1 cellular context compared by ENCODE assay signal in the genomic region with DNA sequence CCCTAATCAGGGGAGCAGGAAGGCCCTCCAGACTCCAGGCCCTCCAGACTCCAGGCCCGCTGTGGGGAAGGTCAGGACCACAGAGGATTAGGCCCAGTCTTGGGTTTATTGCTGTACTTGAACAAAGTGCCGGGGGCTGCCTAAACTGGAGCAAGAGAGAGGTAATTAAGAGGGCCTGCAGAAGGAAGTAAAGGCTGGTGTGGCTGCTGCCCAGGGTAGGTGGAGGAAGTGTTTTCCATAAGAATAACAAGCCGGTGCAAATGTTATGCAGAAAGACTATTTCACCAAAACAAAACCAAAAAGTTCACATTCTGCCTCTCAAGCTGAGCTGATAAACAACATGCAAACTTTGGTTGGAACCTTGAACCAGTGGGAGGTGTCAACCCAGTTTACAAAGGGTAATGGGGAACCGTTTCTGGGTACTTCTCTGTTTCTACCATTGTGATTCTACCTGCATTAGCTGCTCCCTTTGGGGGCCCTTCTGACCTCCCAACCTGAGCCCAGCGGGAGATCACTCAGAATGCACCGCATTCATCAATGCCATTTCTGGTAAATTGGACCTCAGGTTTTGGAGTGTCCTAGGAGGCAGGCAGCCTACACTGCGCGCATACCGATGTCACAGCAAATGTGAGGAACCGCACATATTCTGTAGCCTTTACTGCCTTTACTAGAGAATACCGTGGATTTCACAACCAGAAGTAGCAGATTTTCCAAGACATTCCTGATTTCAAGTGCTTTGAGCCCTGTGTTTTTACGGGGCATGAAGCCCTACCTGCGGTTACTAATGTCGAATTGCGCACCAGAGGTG.
TF ChIP-seq lines count a peak whose summit lies in the region.

No MANE protein-coding gene starts in this region.

TF ChIP-seq in HepG2, 621 proteins besides CTCF, POLR2A, EP300 and RAD21 (continued from another document and continues in another):
- no peak for TF ChIP-seq ZNF598 (CRISPR knock-in tag; IDR thresholded peaks at IDR 0.05; ENCODE audit: borderline replicate concordance)
- TF ChIP-seq ZNF44 (CRISPR knock-in tag; IDR thresholded peaks at IDR 0.05) = no peak
- TF ChIP-seq, protein P1, sequence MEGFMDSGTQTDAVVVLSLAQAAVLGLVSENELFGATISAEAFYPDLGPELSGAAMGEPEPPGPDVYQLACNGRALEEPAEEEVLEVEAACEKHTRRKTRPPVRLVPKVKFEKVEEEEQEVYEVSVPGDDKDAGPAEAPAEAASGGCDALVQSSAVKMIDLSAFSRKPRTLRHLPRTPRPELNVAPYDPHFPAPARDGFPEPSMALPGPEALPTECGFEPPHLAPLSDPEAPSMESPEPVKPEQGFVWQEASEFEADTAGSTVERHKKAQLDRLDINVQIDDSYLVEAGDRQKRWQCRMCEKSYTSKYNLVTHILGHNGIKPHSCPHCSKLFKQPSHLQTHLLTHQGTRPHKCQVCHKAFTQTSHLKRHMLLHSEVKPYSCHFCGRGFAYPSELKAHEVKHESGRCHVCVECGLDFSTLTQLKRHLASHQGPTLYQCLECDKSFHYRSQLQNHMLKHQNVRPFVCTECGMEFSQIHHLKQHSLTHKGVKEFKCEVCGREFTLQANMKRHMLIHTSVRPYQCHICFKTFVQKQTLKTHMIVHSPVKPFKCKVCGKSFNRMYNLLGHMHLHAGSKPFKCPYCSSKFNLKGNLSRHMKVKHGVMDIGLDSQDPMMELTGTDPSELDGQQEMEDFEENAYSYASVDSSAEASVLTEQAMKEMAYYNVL (CRISPR knock-in tag; IDR thresholded peaks at IDR 0.05; ENCODE audit: borderline replicate concordance) = no peak
- TF ChIP-seq ZNF430 (CRISPR knock-in tag; IDR thresholded peaks at IDR 0.05) = no peak
- no peak for TF ChIP-seq SNRNP70 (IDR thresholded peaks at IDR 0.05; ENCODE audit: low read depth, low read length)
- TF ChIP-seq HMG20A (CRISPR knock-in tag; IDR thresholded peaks at IDR 0.05; ENCODE audit: borderline replicate concordance) = no peak
- TF ChIP-seq, protein P2, sequence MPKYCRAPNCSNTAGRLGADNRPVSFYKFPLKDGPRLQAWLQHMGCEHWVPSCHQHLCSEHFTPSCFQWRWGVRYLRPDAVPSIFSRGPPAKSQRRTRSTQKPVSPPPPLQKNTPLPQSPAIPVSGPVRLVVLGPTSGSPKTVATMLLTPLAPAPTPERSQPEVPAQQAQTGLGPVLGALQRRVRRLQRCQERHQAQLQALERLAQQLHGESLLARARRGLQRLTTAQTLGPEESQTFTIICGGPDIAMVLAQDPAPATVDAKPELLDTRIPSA (CRISPR knock-in tag; IDR thresholded peaks at IDR 0.05; ENCODE audit: borderline replicate concordance) = no peak
- TF ChIP-seq ZFP90 (CRISPR knock-in tag; IDR thresholded peaks at IDR 0.05; ENCODE audit: borderline replicate concordance) = 0 out of 2 replicates have a peak, but pooled peaks have one; percentile 27
- TF ChIP-seq ARNTL (CRISPR knock-in tag; IDR thresholded peaks at IDR 0.05) = no peak
- TF ChIP-seq ZSCAN9 (CRISPR knock-in tag; IDR thresholded peaks at IDR 0.05; ENCODE audit: borderline replicate concordance) = no peak
- no peak for TF ChIP-seq PPARG (CRISPR knock-in tag; conservative IDR thresholded peaks at IDR 0.05)
- TF ChIP-seq RFX5 (IDR thresholded peaks at IDR 0.05; ENCODE audit: low read depth, low read length) = no peak
- peak; percentile 38; the same call in 1 of the 2 replicates for TF ChIP-seq ZFY (CRISPR knock-in tag; IDR thresholded peaks at IDR 0.05)
- no peak for TF ChIP-seq FOXP1 (IDR thresholded peaks at IDR 0.05)
- TF ChIP-seq FOXP1 (CRISPR knock-in tag; IDR thresholded peaks at IDR 0.05) = peak; percentile 20; the same call in 1 of the 2 replicates
- TF ChIP-seq, protein P3, sequence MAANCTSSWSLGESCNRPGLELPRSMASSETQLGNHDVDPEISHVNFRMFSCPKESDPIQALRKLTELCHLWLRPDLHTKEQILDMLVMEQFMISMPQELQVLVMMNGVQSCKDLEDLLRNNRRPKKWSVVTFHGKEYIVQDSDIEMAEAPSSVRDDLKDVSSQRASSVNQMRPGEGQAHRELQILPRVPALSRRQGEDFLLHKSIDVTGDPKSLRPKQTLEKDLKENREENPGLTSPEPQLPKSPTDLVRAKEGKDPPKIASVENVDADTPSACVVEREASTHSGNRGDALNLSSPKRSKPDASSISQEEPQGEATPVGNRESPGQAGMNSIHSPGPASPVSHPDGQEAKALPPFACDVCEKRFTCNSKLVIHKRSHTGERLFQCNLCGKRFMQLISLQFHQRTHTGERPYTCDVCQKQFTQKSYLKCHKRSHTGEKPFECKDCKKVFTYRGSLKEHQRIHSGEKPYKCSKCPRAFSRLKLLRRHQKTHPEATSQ (CRISPR knock-in tag; IDR thresholded peaks at IDR 0.05; ENCODE audit: borderline replicate concordance) = no peak
- TF ChIP-seq, protein P4, sequence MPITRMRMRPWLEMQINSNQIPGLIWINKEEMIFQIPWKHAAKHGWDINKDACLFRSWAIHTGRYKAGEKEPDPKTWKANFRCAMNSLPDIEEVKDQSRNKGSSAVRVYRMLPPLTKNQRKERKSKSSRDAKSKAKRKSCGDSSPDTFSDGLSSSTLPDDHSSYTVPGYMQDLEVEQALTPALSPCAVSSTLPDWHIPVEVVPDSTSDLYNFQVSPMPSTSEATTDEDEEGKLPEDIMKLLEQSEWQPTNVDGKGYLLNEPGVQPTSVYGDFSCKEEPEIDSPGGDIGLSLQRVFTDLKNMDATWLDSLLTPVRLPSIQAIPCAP (CRISPR knock-in tag; IDR thresholded peaks at IDR 0.05; ENCODE audit: low read depth) = no peak
- TF ChIP-seq ZNF7 (CRISPR knock-in tag; IDR thresholded peaks at IDR 0.05) = no peak
- no peak for TF ChIP-seq GPN1 (CRISPR knock-in tag; IDR thresholded peaks at IDR 0.05; ENCODE audit: borderline replicate concordance)
- no peak for TF ChIP-seq MAFF (IDR thresholded peaks at IDR 0.05; ENCODE audit: low read depth, low read length)
- TF ChIP-seq, protein P5, sequence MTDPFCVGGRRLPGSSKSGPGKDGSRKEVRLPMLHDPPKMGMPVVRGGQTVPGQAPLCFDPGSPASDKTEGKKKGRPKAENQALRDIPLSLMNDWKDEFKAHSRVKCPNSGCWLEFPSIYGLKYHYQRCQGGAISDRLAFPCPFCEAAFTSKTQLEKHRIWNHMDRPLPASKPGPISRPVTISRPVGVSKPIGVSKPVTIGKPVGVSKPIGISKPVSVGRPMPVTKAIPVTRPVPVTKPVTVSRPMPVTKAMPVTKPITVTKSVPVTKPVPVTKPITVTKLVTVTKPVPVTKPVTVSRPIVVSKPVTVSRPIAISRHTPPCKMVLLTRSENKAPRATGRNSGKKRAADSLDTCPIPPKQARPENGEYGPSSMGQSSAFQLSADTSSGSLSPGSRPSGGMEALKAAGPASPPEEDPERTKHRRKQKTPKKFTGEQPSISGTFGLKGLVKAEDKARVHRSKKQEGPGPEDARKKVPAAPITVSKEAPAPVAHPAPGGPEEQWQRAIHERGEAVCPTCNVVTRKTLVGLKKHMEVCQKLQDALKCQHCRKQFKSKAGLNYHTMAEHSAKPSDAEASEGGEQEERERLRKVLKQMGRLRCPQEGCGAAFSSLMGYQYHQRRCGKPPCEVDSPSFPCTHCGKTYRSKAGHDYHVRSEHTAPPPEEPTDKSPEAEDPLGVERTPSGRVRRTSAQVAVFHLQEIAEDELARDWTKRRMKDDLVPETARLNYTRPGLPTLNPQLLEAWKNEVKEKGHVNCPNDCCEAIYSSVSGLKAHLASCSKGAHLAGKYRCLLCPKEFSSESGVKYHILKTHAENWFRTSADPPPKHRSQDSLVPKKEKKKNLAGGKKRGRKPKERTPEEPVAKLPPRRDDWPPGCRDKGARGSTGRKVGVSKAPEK (CRISPR knock-in tag; IDR thresholded peaks at IDR 0.05; ENCODE audit: borderline replicate concordance) = no peak
- 0 out of 2 replicates have a peak, but pooled peaks have one; percentile 10 for TF ChIP-seq ZC3H13 (CRISPR knock-in tag; IDR thresholded peaks at IDR 0.05)
- TF ChIP-seq, protein P6, sequence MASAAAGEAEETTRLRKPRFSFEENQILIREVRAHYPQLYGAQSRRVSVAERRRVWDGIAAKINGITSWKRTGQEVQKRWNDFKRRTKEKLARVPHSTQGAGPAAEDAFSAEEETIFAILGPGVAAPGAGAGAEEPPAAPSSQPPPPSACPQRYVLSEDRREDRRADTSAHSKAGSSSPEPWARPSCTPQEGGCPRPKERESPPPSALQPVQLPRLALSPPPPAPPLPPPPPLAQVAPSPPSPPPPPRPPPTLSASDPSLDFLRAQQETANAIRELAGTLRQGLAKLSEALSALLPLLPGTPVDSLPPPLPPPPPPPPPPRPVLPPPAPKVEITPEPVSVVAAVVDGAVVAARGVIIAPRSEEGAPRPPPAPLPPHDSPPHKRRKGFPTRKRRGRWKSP (CRISPR knock-in tag; IDR thresholded peaks at IDR 0.05) = no peak
- no peak for TF ChIP-seq HMGA1 (CRISPR knock-in tag; conservative IDR thresholded peaks at IDR 0.05)
- 0 out of 2 replicates have a peak, but pooled peaks have one; percentile 8 for TF ChIP-seq HDAC1 (CRISPR knock-in tag; IDR thresholded peaks at IDR 0.05)
- TF ChIP-seq, protein P7, sequence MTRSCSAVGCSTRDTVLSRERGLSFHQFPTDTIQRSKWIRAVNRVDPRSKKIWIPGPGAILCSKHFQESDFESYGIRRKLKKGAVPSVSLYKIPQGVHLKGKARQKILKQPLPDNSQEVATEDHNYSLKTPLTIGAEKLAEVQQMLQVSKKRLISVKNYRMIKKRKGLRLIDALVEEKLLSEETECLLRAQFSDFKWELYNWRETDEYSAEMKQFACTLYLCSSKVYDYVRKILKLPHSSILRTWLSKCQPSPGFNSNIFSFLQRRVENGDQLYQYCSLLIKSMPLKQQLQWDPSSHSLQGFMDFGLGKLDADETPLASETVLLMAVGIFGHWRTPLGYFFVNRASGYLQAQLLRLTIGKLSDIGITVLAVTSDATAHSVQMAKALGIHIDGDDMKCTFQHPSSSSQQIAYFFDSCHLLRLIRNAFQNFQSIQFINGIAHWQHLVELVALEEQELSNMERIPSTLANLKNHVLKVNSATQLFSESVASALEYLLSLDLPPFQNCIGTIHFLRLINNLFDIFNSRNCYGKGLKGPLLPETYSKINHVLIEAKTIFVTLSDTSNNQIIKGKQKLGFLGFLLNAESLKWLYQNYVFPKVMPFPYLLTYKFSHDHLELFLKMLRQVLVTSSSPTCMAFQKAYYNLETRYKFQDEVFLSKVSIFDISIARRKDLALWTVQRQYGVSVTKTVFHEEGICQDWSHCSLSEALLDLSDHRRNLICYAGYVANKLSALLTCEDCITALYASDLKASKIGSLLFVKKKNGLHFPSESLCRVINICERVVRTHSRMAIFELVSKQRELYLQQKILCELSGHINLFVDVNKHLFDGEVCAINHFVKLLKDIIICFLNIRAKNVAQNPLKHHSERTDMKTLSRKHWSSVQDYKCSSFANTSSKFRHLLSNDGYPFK (CRISPR knock-in tag; IDR thresholded peaks at IDR 0.05; ENCODE audit: borderline replicate concordance) = no peak
- no peak for TF ChIP-seq ELF1 (CRISPR knock-in tag; IDR thresholded peaks at IDR 0.05)
- TF ChIP-seq, protein P8, sequence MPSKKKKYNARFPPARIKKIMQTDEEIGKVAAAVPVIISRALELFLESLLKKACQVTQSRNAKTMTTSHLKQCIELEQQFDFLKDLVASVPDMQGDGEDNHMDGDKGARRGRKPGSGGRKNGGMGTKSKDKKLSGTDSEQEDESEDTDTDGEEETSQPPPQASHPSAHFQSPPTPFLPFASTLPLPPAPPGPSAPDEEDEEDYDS (CRISPR knock-in tag; IDR thresholded peaks at IDR 0.05) = peak; percentile 25; the same call in 1 of the 2 replicates
- TF ChIP-seq, protein P9, sequence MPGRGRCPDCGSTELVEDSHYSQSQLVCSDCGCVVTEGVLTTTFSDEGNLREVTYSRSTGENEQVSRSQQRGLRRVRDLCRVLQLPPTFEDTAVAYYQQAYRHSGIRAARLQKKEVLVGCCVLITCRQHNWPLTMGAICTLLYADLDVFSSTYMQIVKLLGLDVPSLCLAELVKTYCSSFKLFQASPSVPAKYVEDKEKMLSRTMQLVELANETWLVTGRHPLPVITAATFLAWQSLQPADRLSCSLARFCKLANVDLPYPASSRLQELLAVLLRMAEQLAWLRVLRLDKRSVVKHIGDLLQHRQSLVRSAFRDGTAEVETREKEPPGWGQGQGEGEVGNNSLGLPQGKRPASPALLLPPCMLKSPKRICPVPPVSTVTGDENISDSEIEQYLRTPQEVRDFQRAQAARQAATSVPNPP (CRISPR knock-in tag; IDR thresholded peaks at IDR 0.05) = 0 out of 2 replicates have a peak, but pooled peaks have one; percentile 37
- TF ChIP-seq HNF4A (CRISPR knock-in tag; IDR thresholded peaks at IDR 0.05) = no peak
- TF ChIP-seq BRD4 (CRISPR knock-in tag; IDR thresholded peaks at IDR 0.05) = no peak
- no peak for TF ChIP-seq NCOA1 (CRISPR knock-in tag; IDR thresholded peaks at IDR 0.05)
- TF ChIP-seq, protein P10, sequence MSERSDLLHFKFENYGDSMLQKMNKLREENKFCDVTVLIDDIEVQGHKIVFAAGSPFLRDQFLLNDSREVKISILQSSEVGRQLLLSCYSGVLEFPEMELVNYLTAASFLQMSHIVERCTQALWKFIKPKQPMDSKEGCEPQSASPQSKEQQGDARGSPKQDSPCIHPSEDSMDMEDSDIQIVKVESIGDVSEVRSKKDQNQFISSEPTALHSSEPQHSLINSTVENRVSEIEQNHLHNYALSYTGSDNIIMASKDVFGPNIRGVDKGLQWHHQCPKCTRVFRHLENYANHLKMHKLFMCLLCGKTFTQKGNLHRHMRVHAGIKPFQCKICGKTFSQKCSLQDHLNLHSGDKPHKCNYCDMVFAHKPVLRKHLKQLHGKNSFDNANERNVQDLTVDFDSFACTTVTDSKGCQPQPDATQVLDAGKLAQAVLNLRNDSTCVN (CRISPR knock-in tag; IDR thresholded peaks at IDR 0.05; ENCODE audit: borderline replicate concordance) = no peak
- TF ChIP-seq GTF3A (CRISPR knock-in tag; conservative IDR thresholded peaks at IDR 0.05) = no peak
- no peak for TF ChIP-seq ZMYM2 (CRISPR knock-in tag; IDR thresholded peaks at IDR 0.05)
- no peak for TF ChIP-seq ZNF557 (CRISPR knock-in tag; IDR thresholded peaks at IDR 0.05)
- no peak for TF ChIP-seq ZBTB38 (CRISPR knock-in tag; IDR thresholded peaks at IDR 0.05)
- TF ChIP-seq ZNF460 (CRISPR knock-in tag; IDR thresholded peaks at IDR 0.05; ENCODE audit: borderline replicate concordance) = no peak
- no peak for TF ChIP-seq HOXD1 (CRISPR knock-in tag; IDR thresholded peaks at IDR 0.05)
- no peak for TF ChIP-seq ZBTB7B (CRISPR knock-in tag; IDR thresholded peaks at IDR 0.05)
- TF ChIP-seq ELF4 (CRISPR knock-in tag; IDR thresholded peaks at IDR 0.05; ENCODE audit: borderline replicate concordance) = no peak
- no peak for TF ChIP-seq ZNF883 (CRISPR knock-in tag; IDR thresholded peaks at IDR 0.05; ENCODE audit: not compliant biosample characterization)
- TF ChIP-seq, protein P11, sequence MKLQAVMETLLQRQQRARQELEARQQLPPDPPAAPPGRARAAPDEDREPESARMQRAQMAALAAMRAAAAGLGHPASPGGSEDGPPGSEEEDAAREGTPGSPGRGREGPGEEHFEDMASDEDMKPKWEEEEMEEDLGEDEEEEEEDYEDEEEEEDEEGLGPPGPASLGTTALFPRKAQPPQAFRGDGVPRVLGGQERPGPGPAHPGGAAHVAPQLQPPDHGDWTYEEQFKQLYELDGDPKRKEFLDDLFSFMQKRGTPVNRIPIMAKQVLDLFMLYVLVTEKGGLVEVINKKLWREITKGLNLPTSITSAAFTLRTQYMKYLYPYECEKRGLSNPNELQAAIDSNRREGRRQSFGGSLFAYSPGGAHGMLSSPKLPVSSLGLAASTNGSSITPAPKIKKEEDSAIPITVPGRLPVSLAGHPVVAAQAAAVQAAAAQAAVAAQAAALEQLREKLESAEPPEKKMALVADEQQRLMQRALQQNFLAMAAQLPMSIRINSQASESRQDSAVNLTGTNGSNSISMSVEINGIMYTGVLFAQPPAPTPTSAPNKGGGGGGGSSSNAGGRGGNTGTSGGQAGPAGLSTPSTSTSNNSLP (IDR thresholded peaks at IDR 0.05; ENCODE audit: low read depth, low read length) = no peak
- TF ChIP-seq SNAPC2 (CRISPR knock-in tag; IDR thresholded peaks at IDR 0.05) = no peak
- TF ChIP-seq ZNF780A (CRISPR knock-in tag; IDR thresholded peaks at IDR 0.05) = no peak
